Comparison of ENCODE assay signal across 8 cellular contexts in genomic region chr19:40190891-40191835, GRCh38. TPM values are rescaled to one million over a fixed set of nuclear protein-coding genes. Genes with fewer than 3 reads are reported as not detected.
DNase-seq lines count a peak whose midpoint lies in the region; ATAC-seq and TF ChIP-seq lines count a peak whose summit lies in the region.

Gene MAP3K10 (plus strand): TSS chr19:40191426. CDS start chr19:40192032, 606 bp downstream.

- H3K27me3 ChIP-seq in endocrine pancreas (ENCODE audit: control insufficient read depth, insufficient read depth, low read length): no peaks in the 10 kb centered on the region

- H3K36me3 ChIP-seq in endocrine pancreas (ENCODE audit: control insufficient read depth, insufficient read depth, low read length) (no peaks in the 10 kb centered on the region), mesodermal cell (ENCODE audit: control insufficient read depth, insufficient read depth, low read length) (no peaks in the 10 kb centered on the region)

- peak; percentile 79 for DNase-seq in Ammon's horn (ENCODE audit: low spot score)
- DNase-seq in NOMO-1 (lab: John Stamatoyannopoulos, UW; ENCODE audit: unreplicated experiment in 2 of 2): peak; percentile 49 to 64
- DNase-seq in activated CD8-positive, alpha-beta memory T cell treated with anti-CD3 and anti-CD28 coated beads for 48 hours (ENCODE audit: low read depth in 2 of 3, low spot score in 2 of 3): peak; percentile 59 to 65 (median 60)
- peak; percentile 50 to 57 for DNase-seq in stimulated activated CD8-positive, alpha-beta memory T cell treated with anti-CD3 and anti-CD28 coated beads, Interleukin-15, amount 100 ng/mL, for 4 hours (ENCODE audit: low read depth in 2 of 2)

- TF ChIP-seq POLR2A in GM19193 (IDR thresholded peaks at IDR 0.05; ENCODE audit: extremely low read depth, insufficient read depth, insufficient read length): peak; percentile 12

- H3K4me3 ChIP-seq in endocrine pancreas (ENCODE audit: control insufficient read depth, insufficient read depth, low read length) (peak within 1 kb of the TSS; percentile 23), mesodermal cell (ENCODE audit: extremely low read depth, insufficient read depth, low read length, poor library complexity, severe bottlenecking) (peak within 1 kb of the TSS; percentile 94)

- ATAC-seq in HG03378 (IDR thresholded peaks at IDR 0.05; ENCODE audit: unreplicated experiment): peak; percentile 43

- H3K27ac ChIP-seq in mesodermal cell (ENCODE audit: low read depth, low read length, severe bottlenecking): peak within 1 kb of the TSS; percentile 71

- H3K9me3 ChIP-seq in endocrine pancreas (ENCODE audit: control insufficient read depth, low read length) (no peaks in the 10 kb centered on the region), mesodermal cell (ENCODE audit: control insufficient read depth, low read length) (no peaks in the 10 kb centered on the region)

- WGBS in mesodermal cell (ENCODE audit: insufficient coverage in 2 of 2), 2 experiments: 0% methylated on average over 60 to 80 of the region's 116 CpGs

- H3K4me1 ChIP-seq in endocrine pancreas (ENCODE audit: control insufficient read depth, insufficient read depth, low read length) (no peaks in the 10 kb centered on the region), mesodermal cell (ENCODE audit: control insufficient read depth, insufficient read depth, low read length, poor library complexity, severe bottlenecking) (no peaks in the 10 kb centered on the region)

- H3K9ac ChIP-seq in endocrine pancreas (ENCODE audit: control insufficient read depth, insufficient read depth, low read length): peak within 1 kb of the TSS; percentile 82

RNA-seq across cellular contexts. Expression of gene MAP3K10, which starts in this region (rescaled TPM):
- polyA plus RNA-seq in mesodermal cell (2013, experiment 1 of 2): 15.5 TPM
- 14.8 TPM for polyA plus RNA-seq in mesodermal cell (2013, experiment 2 of 2)

Comparison
In these comparisons a context has a peak if more than half of its experiments do, and no peak if none do; other contexts are left out.
1. Peak in every context shown above with its lines: DNase-seq, ATAC-seq, H3K4me3 ChIP-seq and H3K27ac ChIP-seq.